Comparison of ENCODE assay signal across 26 cellular contexts in the genomic region with DNA sequence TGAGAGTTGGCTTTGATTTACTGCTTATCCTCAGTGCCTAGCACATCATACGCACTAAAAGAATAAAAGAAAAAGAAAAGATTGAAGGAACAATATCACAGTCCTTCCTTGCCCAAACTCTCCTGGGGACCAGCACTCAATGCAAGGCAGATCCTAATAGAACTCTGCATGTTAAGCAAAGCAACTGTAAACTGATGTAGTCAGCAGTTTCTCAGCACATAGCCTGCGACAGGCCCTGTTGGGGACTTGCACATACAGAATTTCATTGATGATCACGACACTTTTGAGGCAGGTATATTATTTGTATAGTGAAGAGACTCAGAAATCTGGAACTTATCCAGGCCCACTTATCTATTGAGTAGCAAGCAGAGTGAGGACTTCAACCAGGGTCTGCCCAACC. TPM values are rescaled to one million over a fixed set of nuclear protein-coding genes. Genes with fewer than 3 reads are reported as not detected.
DNase-seq lines count a peak whose midpoint lies in the region; ATAC-seq, FAIRE-seq and TF ChIP-seq lines count a peak whose summit lies in the region.
"Had no signal": no experiment of that assay in that cellular context is flagged by ENCODE, and none has a peak within 500 bp of the region (broad histone marks: within the 10 kb centered on the region; RNA-seq: fewer than 3 reads in every experiment).

No MANE protein-coding gene starts in this region.

- no peak overlapping the region for H3K56ac ChIP-seq in IMR-90 (ENCODE audit: extremely low read depth, insufficient read depth, low read length)

- H2AK9ac ChIP-seq in IMR-90 (replicated peaks; ENCODE audit: low read depth, low read length, poor library complexity) = no peak overlapping the region

- TF ChIP-seq POLR2A in IMR-90 (IDR thresholded peaks at IDR 0.05; ENCODE audit: low read depth, low read length) = no peak
- no peak for TF ChIP-seq POLR2A in K562 (conservative IDR thresholded peaks at IDR 0.05)

- H4K20me1 ChIP-seq in IMR-90 (ENCODE audit: insufficient read depth, low read length) (no peaks in the 10 kb centered on the region), K562 (replicated peaks; ENCODE audit: control insufficient read depth, insufficient read depth, low read length) (no peaks in the 10 kb centered on the region)

- no peak overlapping the region for H3K4me2 ChIP-seq in IMR-90 (ENCODE audit: low read depth, low read length)
- H3K4me2 ChIP-seq in K562 (ENCODE audit: insufficient read depth, low read length) = no peak overlapping the region
- no peak overlapping the region for H3K4me2 ChIP-seq in trophoblast cell (ENCODE audit: low read length)

- H3K27ac ChIP-seq in IMR-90 (ENCODE audit: insufficient read depth, low read length) (no peak overlapping the region), K562 (ENCODE audit: extremely low read depth, low read depth, low read length) (no peak overlapping the region), trophoblast cell (ENCODE audit: low read depth, low read length) (no peak overlapping the region)
- H3K27ac ChIP-seq: esophagus squamous epithelium, pancreas had no signal

- no peak overlapping the region for H2BK120ac ChIP-seq in IMR-90 (ENCODE audit: low read depth, low read length)
- peak overlapping the region; percentile 13 for H2BK120ac ChIP-seq in trophoblast cell (ENCODE audit: insufficient read depth, low read length, poor library complexity)

- no peak for FAIRE-seq in K562 (lab: Jason Lieb, UNC)
- FAIRE-seq: pancreas, TTC549 had no signal

- TF ChIP-seq RAD21 in IMR-90 (IDR thresholded peaks at IDR 0.05; ENCODE audit: low read length) (no peak), K562 (CRISPR knock-in tag; conservative IDR thresholded peaks at IDR 0.05 in 1 of 2, IDR thresholded peaks at IDR 0.05 in 1 of 2) (no peak)

- H2BK15ac ChIP-seq in IMR-90 (ENCODE audit: low read depth, low read length) = no peak overlapping the region

- H3K9ac ChIP-seq in IMR-90 (ENCODE audit: low read depth, low read length) = no peak overlapping the region
- H3K9ac ChIP-seq in K562 (ENCODE audit: insufficient read depth in 1 of 2, low read depth in 2 of 2, low read length in 2 of 2) = no peak overlapping the region
- no peak overlapping the region for H3K9ac ChIP-seq in trophoblast cell (ENCODE audit: low read length)

- no peak overlapping the region for H2BK20ac ChIP-seq in IMR-90 (ENCODE audit: low read depth, low read length)

- H4K5ac ChIP-seq in IMR-90 (ENCODE audit: low read depth, low read length) = no peak overlapping the region

- in situ Hi-C loops in IMR-90 (cut with MboI; ENCODE audit: low sequenced_read_pairs) (loop anchor here (5.0 kb wide), 1 partner anchor 108 kb away; no protein-coding TSS in a partner anchor), K562 (cut with MboI) (loop anchor here (5.0 to 10.0 kb wide), 2 partner anchors 133 to 231 kb away; no protein-coding TSS in a partner anchor)

- H3K23ac ChIP-seq in IMR-90 (ENCODE audit: low read depth, low read length) (no peak overlapping the region), trophoblast cell (ENCODE audit: low read length) (no peak overlapping the region)

- peaks cover 22% of the 10 kb centered on the region for H3K9me1 ChIP-seq in IMR-90 (ENCODE audit: insufficient read depth, low read length)
- no peaks in the 10 kb centered on the region for H3K9me1 ChIP-seq in K562 (ENCODE audit: control insufficient read depth, insufficient read depth, low read length)

- H3K9me3 ChIP-seq in IMR-90 (ENCODE audit: control insufficient read depth, insufficient read depth, low read length) (no peaks in the 10 kb centered on the region), K562 (replicated peaks; ENCODE audit: control insufficient read depth, insufficient read depth, low read depth, low read length) (no peaks in the 10 kb centered on the region), trophoblast cell (ENCODE audit: insufficient read depth, low read depth, low read length) (peaks cover 4% of the 10 kb centered on the region)
- H3K9me3 ChIP-seq: esophagus squamous epithelium, pancreas, thyroid gland had no signal

- H4K8ac ChIP-seq in IMR-90 (ENCODE audit: low read depth in 2 of 2, low read length in 2 of 2) = no peak overlapping the region
- no peak overlapping the region for H4K8ac ChIP-seq in trophoblast cell (ENCODE audit: low read depth, low read length)

- no CpG with 5 or more reads among the region's 3 CpGs for WGBS in IMR-90 (ENCODE audit: extremely low coverage in 2 of 2, insufficient read length in 1 of 2), 2 experiments
- 25% methylated on average over 3 of the region's 3 CpGs for WGBS in K562 (ENCODE audit: insufficient coverage, low coverage, missing lambda C conversion rate)
- no CpG with 5 or more reads among the region's 3 CpGs for WGBS in trophoblast cell (ENCODE audit: extremely low coverage, insufficient coverage, insufficient read length)

- H3K79me1 ChIP-seq in IMR-90 (ENCODE audit: low read depth in 1 of 2, low read length in 2 of 2) (peaks cover 14 to 42% of the 10 kb centered on the region in 2 experiments), trophoblast cell (ENCODE audit: low read length) (no peaks in the 10 kb centered on the region)

- intact Hi-C loops in activated CD4-positive, alpha-beta T cell treated with anti-CD3 and anti-CD28 coated beads, Interleukin-2, amount 10 ng/mL, durations not matched to agents 24 days and 14 days (cut with micrococcal nuclease) = loop anchor here (5.0 kb wide), 1 partner anchor 133 kb away; no protein-coding TSS in a partner anchor
- intact Hi-C loops in IMR-90 (cut with micrococcal nuclease) = loop anchor here (2.0 to 5.0 kb wide), 3 partner anchors 102 to 325 kb away; a partner anchor contains a TSS
- intact Hi-C loops in K562 (cut with micrococcal nuclease) = loop anchor here (5.0 kb wide), 3 partner anchors 223 to 267 kb away; a partner anchor contains a TSS

- H3K4me3 ChIP-seq in IMR-90 (ENCODE audit: insufficient read depth, low read depth, low read length) (no peak overlapping the region), K562 (no peak overlapping the region), trophoblast cell (ENCODE audit: low read depth, low read length) (no peak overlapping the region)
- H3K4me3 ChIP-seq: esophagus squamous epithelium, pancreas, thyroid gland had no signal

- no peak overlapping the region for H3K14ac ChIP-seq in IMR-90 (replicated peaks; ENCODE audit: low read depth, low read length)
- no peak overlapping the region for H3K14ac ChIP-seq in trophoblast cell (ENCODE audit: low read length)

- dilution Hi-C loops in IMR-90 (cut with HindIII; ENCODE audit: low sequenced_read_pairs, unreplicated experiment) = no loop called here

- no peak for DNase-seq in activated CD4-positive, alpha-beta T cell treated with anti-CD3 and anti-CD28 coated beads, Interleukin-2, amount 10 ng/mL, durations not matched to agents 24 days and 14 days
- DNase-seq in activated CD4-positive, alpha-beta T cell treated with anti-CD3 and anti-CD28 coated beads, Interleukin-2, amount 50 U/mL, for 48 hours = no peak
- DNase-seq in IMR-90 = no peak
- no peak for DNase-seq in K562 (ENCODE audit: extremely low read depth in 1 of 4, low spot score in 3 of 4)
- DNase-seq in trophoblast cell = no peak
- no peak for DNase-seq in GM19240 (ENCODE audit: insufficient read length, low spot score)
- DNase-seq: activated CD4-positive, alpha-beta T cell treated with anti-CD3 and anti-CD28 coated beads for 4 hours; activated CD8-positive, alpha-beta memory T cell treated with anti-CD3 and anti-CD28 coated beads, Interleukin-2, amount 50 U/mL, for 48 hours; activated naive CD4-positive, alpha-beta T cell treated with Interleukin-2 at 50 U/mL for 16 hours; anterior cingulate cortex; cerebellar nuclear complex; effector memory CD4-positive, alpha-beta T cell; esophagus squamous epithelium; GDM1; GOT3; Karpas-422; kidney glomerular epithelial cell; naive thymus-derived CD4-positive, alpha-beta T cell; pancreas; thyroid gland had no signal

- H3K27ac Mint-ChIP-seq in activated CD4-positive, alpha-beta T cell treated with anti-CD3 and anti-CD28 coated beads, Interleukin-2, amount 10 ng/mL, durations not matched to agents 24 days and 14 days = peak overlapping the region; percentile 53
- H3K27ac Mint-ChIP-seq: naive thymus-derived CD4-positive, alpha-beta T cell had no signal

- POLR2A ChIA-PET in IMR-90 (lab: Charles Lee; ENCODE audit: unreplicated experiment) = no interaction called here
- POLR2A ChIA-PET in K562 (lab: Yijun Ruan, JAX) = no interaction called here

- H2AK5ac ChIP-seq in IMR-90 (ENCODE audit: low read depth, low read length) (no peak overlapping the region), trophoblast cell (ENCODE audit: low read length) (no peak overlapping the region)

- H3K36me3 ChIP-seq in IMR-90 (ENCODE audit: control insufficient read depth, insufficient read depth, low read length) = peaks cover 15% of the 10 kb centered on the region
- no peaks in the 10 kb centered on the region for H3K36me3 ChIP-seq in K562 (ENCODE audit: control insufficient read depth, insufficient read depth, low read length)
- peaks cover 37 to 67% of the 10 kb centered on the region in 2 experiments for H3K36me3 ChIP-seq in trophoblast cell (ENCODE audit: control insufficient read depth in 1 of 2, insufficient read depth in 2 of 2, low read length in 2 of 2)
- H3K36me3 ChIP-seq: pancreas, thyroid gland had no signal

- TF ChIP-seq CTCF in IMR-90 (conservative IDR thresholded peaks at IDR 0.05; ENCODE audit: low read depth, low read length) = no peak
- TF ChIP-seq CTCF in K562 (IDR thresholded peaks at IDR 0.05 in 2 of 3, conservative IDR thresholded peaks at IDR 0.05 in 1 of 3; ENCODE audit: insufficient read depth in 2 of 3, low read depth in 1 of 3, low read length in 3 of 3) = no peak

- CTCF ChIA-PET in IMR-90 (lab: Yijun Ruan, JAX) (interaction anchor here (1.2 kb wide), 1 partner anchor 14 kb away, joined by 5 read pairs; no protein-coding TSS in a partner anchor), K562 (lab: Yijun Ruan, JAX; ENCODE audit: low intra/inter-chr PET ratio) (interaction anchor here (0.6 to 1.0 kb wide), 2 partner anchors 268 to 560 kb away, joined by 3 read pairs; a partner anchor contains a TSS)

- ATAC-seq in IMR-90 (ENCODE audit: low read depth) (no peak), K562 (no peak), GM21423 (IDR thresholded peaks at IDR 0.05; ENCODE audit: unreplicated experiment) (no peak), GM19452 (IDR thresholded peaks at IDR 0.05; ENCODE audit: unreplicated experiment) (no peak)
- ATAC-seq: naive thymus-derived CD4-positive, alpha-beta T cell; pancreas; sciatic nerve had no signal

- peaks cover 41% of the 10 kb centered on the region for H3K4me1 Mint-ChIP-seq in activated CD4-positive, alpha-beta T cell treated with anti-CD3 and anti-CD28 coated beads, Interleukin-2, amount 10 ng/mL, durations not matched to agents 24 days and 14 days

- no peak overlapping the region for H2BK5ac ChIP-seq in IMR-90 (ENCODE audit: low read depth, low read length, poor library complexity, severe bottlenecking)
- no peak overlapping the region for H2BK5ac ChIP-seq in trophoblast cell (ENCODE audit: low read depth, low read length, poor library complexity)

- H3K9me3 Mint-ChIP-seq in activated CD4-positive, alpha-beta T cell treated with anti-CD3 and anti-CD28 coated beads, Interleukin-2, amount 10 ng/mL, durations not matched to agents 24 days and 14 days = no peaks in the 10 kb centered on the region

- H3K4me3 Mint-ChIP-seq in activated CD4-positive, alpha-beta T cell treated with anti-CD3 and anti-CD28 coated beads, Interleukin-2, amount 10 ng/mL, durations not matched to agents 24 days and 14 days = no peak overlapping the region
- H3K4me3 Mint-ChIP-seq: CD14-positive monocyte; naive thymus-derived CD4-positive, alpha-beta T cell had no signal

- no peak overlapping the region for H2BK12ac ChIP-seq in trophoblast cell (ENCODE audit: low read length)

- H3K4ac ChIP-seq in IMR-90 (ENCODE audit: low read depth, low read length) (no peak overlapping the region), trophoblast cell (ENCODE audit: low read depth, low read length) (no peak overlapping the region)

- H3K18ac ChIP-seq in IMR-90 (ENCODE audit: low read depth, low read length) (no peak overlapping the region), trophoblast cell (ENCODE audit: low read length) (no peak overlapping the region)

- H3K27me3 ChIP-seq in IMR-90 (ENCODE audit: control insufficient read depth, insufficient read depth, low read length) (no peaks in the 10 kb centered on the region), K562 (ENCODE audit: control insufficient read depth in 2 of 2, insufficient read depth in 2 of 2, low read length in 2 of 2) (peaks cover 0 to 20% of the 10 kb centered on the region in 2 experiments; a peak in 3 of 5 replicates), trophoblast cell (ENCODE audit: insufficient read depth, low read length) (no peaks in the 10 kb centered on the region)
- H3K27me3 ChIP-seq: esophagus squamous epithelium, pancreas, thyroid gland had no signal

- no peak for TF ChIP-seq EP300 in K562 (IDR thresholded peaks at IDR 0.05; ENCODE audit: low read length)

- no peak overlapping the region for H2AFZ ChIP-seq in IMR-90 (replicated peaks; ENCODE audit: low read length, poor library complexity)
- no peak overlapping the region for H2AFZ ChIP-seq in K562 (ENCODE audit: low read depth, low read length)
- H2AFZ ChIP-seq in trophoblast cell (ENCODE audit: insufficient read depth, low read length, poor library complexity) = no peak overlapping the region

- H4K91ac ChIP-seq in IMR-90 (ENCODE audit: insufficient read depth, low read depth, low read length) = no peak overlapping the region
- no peak overlapping the region for H4K91ac ChIP-seq in trophoblast cell (ENCODE audit: low read depth, low read length)

- peaks cover 74% of the 10 kb centered on the region for H3K36me3 Mint-ChIP-seq in activated CD4-positive, alpha-beta T cell treated with anti-CD3 and anti-CD28 coated beads, Interleukin-2, amount 10 ng/mL, durations not matched to agents 24 days and 14 days (ENCODE audit: low read depth)

- H4K12ac ChIP-seq in trophoblast cell (ENCODE audit: low read depth, low read length) = no peak overlapping the region

- no peaks in the 10 kb centered on the region for H3K27me3 Mint-ChIP-seq in activated CD4-positive, alpha-beta T cell treated with anti-CD3 and anti-CD28 coated beads, Interleukin-2, amount 10 ng/mL, durations not matched to agents 24 days and 14 days
- H3K27me3 Mint-ChIP-seq: naive thymus-derived CD4-positive, alpha-beta T cell had no signal

- BruUV-seq in IMR-90 (replicated peaks; lab: Mats Ljungman, UMichigan) (no TSS peak), K562 (replicated peaks; lab: Mats Ljungman, UMichigan) (no TSS peak)

- H3K79me2 ChIP-seq in K562 (ENCODE audit: control insufficient read depth, insufficient read depth, low read length) = no peaks in the 10 kb centered on the region
- no peaks in the 10 kb centered on the region for H3K79me2 ChIP-seq in trophoblast cell (ENCODE audit: control insufficient read depth, insufficient read depth, low read length, poor library complexity)

- H3K4me1 ChIP-seq in IMR-90 (ENCODE audit: control insufficient read depth, insufficient read depth, low read length) (peaks cover 9% of the 10 kb centered on the region; the same call in 1 of the 2 replicates), K562 (replicated peaks in 1 of 2; ENCODE audit: control insufficient read depth in 2 of 2, insufficient read depth in 2 of 2, low read length in 2 of 2) (no peaks in the 10 kb centered on the region), trophoblast cell (ENCODE audit: control insufficient read depth in 1 of 2, insufficient read depth in 2 of 2, low read length in 2 of 2) (peaks cover 0 to 5% of the 10 kb centered on the region in 2 experiments)
- H3K4me1 ChIP-seq: pancreas had no signal

RNA-seq across cellular contexts. Expression of a gene that starts 15.4 kb away (rescaled TPM):
- total RNA-seq in activated CD4-positive, alpha-beta T cell treated with anti-CD3 and anti-CD28 coated beads, Interleukin-2, amount 10 ng/mL, durations not matched to agents 24 days and 14 days = 2.2 and 2.7 TPM in 2 replicates
- total RNA-seq in IMR-90 (2012; rRNA removed) (0.18 and 0.28 TPM in 2 replicates), K562 (2014; rRNA removed) (not detected in 2 replicates), K562 (2014; rRNA removed; fragmentation: Illumina TruSeq; extraction: Trizol) (not detected in 2 replicates), K562 (2015; rRNA removed; fragmentation: Illumina TruSeq; extraction: Trizol) (not detected in 2 replicates), K562 (2021) (not detected in 2 replicates)
- polyA plus RNA-seq in IMR-90 (2012; rRNA removed) (0.32 and 0.39 TPM in 2 replicates), K562 (2011; rRNA removed) (not detected in 2 replicates), K562 (2014; fragmentation: Illumina TruSeq; extraction: Trizol) (not detected in 2 replicates), K562 (2014; fragmentation: Nextera tagmentation; extraction: Ambion mirVana) (not detected), K562 (2014; rRNA removed) (not detected in 2 replicates)
- polyA plus RNA-seq in IMR-90 (2012; cell fraction: cytosol; rRNA removed) = 0.10 and 0.25 TPM in 2 replicates
- polyA plus RNA-seq in IMR-90 (2012; cell fraction: nucleus; rRNA removed; ENCODE audit: low replicate concordance) = 0.45 and 0.52 TPM in 2 replicates
- not detected in 2 replicates for total RNA-seq in K562 (2011; cell fraction: chromatin; rRNA removed; ENCODE audit: low replicate concordance)
- not detected in 2 replicates for total RNA-seq in K562 (2011; cell fraction: nucleolus; rRNA removed)
- not detected in 2 replicates for total RNA-seq in K562 (2011; cell fraction: nucleoplasm; rRNA removed)
- polyA plus RNA-seq in K562 (2011; cell fraction: cytosol; rRNA removed) = not detected in 2 replicates
- polyA plus RNA-seq in K562 (2011; cell fraction: nucleus; rRNA removed) = not detected in 2 replicates
- not detected in 2 replicates for polyA plus RNA-seq in K562 (2012)
- polyA minus RNA-seq in K562 (2011; rRNA and poly(A)+ RNA removed) = not detected in 2 replicates
- polyA minus RNA-seq in K562 (2011; cell fraction: cytosol; rRNA and poly(A)+ RNA removed) = not detected in 2 replicates
- polyA minus RNA-seq in K562 (2011; cell fraction: nucleus; rRNA and poly(A)+ RNA removed) = not detected in 2 replicates
- 5.7 and 5.9 TPM in 2 replicates for polyA plus RNA-seq in trophoblast cell (2013)
- total RNA-seq: lung microvascular endothelial cell, pancreas had no signal
- polyA plus RNA-seq: naive thymus-derived CD4-positive, alpha-beta T cell had no signal
